16 cellular contexts compared by ENCODE assay signal in the genomic region with DNA sequence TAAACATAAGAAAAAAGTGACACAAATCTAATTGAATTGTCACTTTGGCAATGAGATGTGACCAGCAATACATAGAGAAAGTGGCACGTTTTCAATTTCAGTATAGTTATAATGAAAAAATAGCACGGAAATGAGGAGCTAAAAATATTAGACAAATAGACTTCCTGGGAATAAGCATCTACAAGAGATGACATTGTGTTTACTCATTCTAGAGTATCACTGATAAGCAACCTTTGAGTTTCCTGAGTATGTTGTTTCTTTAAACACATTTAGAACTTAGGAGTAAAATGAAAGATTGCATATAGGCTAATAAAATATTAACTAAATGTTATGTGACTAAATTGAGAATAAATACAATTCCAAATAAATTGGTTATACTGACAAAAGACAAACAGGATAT.
DNase-seq lines count a peak whose midpoint lies in the region; ATAC-seq, FAIRE-seq and TF ChIP-seq lines count a peak whose summit lies in the region.
"Had no signal": no experiment of that assay in that cellular context is flagged by ENCODE, and none has a peak within 500 bp of the region (broad histone marks: within the 10 kb centered on the region; RNA-seq: fewer than 3 reads in every experiment).

No MANE protein-coding gene starts in this region.

- H3K9me3 ChIP-seq in A549 = no peaks in the 10 kb centered on the region
- no peaks in the 10 kb centered on the region for H3K9me3 ChIP-seq in left lung
- H3K9me3 ChIP-seq: BLaER1 had no signal

- TF ChIP-seq EP300 in A549 (IDR thresholded peaks at IDR 0.05) = no peak

- no peak for TF ChIP-seq POLR2A in A549 (IDR thresholded peaks at IDR 0.05; ENCODE audit: low read length)

- ATAC-seq in A549 (no peak), left lung (peak; percentile 54), HG02798 (IDR thresholded peaks at IDR 0.05; ENCODE audit: poor library complexity, unreplicated experiment) (no peak)
- ATAC-seq: CD8-positive, alpha-beta T cell; HepG2 had no signal

- DNase-seq in A549 (ENCODE audit: low read depth in 1 of 2, low spot score in 1 of 2) = no peak
- DNase-seq in NCI-H226 = peak; percentile 19
- DNase-seq in bronchial epithelial cell (ENCODE audit: low read depth) = peak; percentile 50
- DNase-seq in left lung = no peak
- no peak for DNase-seq in cerebellum (ENCODE audit: low spot score)
- DNase-seq in urothelium cell line (ENCODE audit: low spot score) = no peak
- DNase-seq: Calu3; CD8-positive, alpha-beta T cell; H9 had no signal

- CTCF ChIA-PET in A549 (lab: Yijun Ruan, JAX) = no interaction called here

- intact Hi-C loops in left lung (cut with DNase I) = no loop called here

- H3K36me3 ChIP-seq in bronchial epithelial cell (ENCODE audit: control insufficient read depth, insufficient read depth, low read length) = no peaks in the 10 kb centered on the region
- no peaks in the 10 kb centered on the region for H3K36me3 ChIP-seq in left lung
- H3K36me3 ChIP-seq: BLaER1 had no signal

- FAIRE-seq in A549 (lab: Jason Lieb, UNC) (no peak), bronchial epithelial cell (lab: Jason Lieb, UNC) (no peak), urothelium cell line (lab: Jason Lieb, UNC) (no peak)
- FAIRE-seq: GM12891, GM19239, H1, HepG2 had no signal

- WGBS in A549 (ENCODE audit: missing lambda C conversion rate) = 4% methylated on average over 2 of the region's 2 CpGs

- H3K27me3 ChIP-seq in bronchial epithelial cell (ENCODE audit: control insufficient read depth, insufficient read depth, low read length) (no peaks in the 10 kb centered on the region), left lung (no peaks in the 10 kb centered on the region)
- H3K27me3 ChIP-seq: BLaER1 had no signal

- TF ChIP-seq CTCF in A549 (IDR thresholded peaks at IDR 0.05) (no peak), bronchial epithelial cell (IDR thresholded peaks at IDR 0.05; ENCODE audit: insufficient read depth, low read length, severe bottlenecking) (no peak), left lung (IDR thresholded peaks at IDR 0.05) (no peak)

- H3K4me2 ChIP-seq in A549 = 0 out of 3 replicates have a peak overlapping the region, but pooled peaks have one; percentile 9
- H3K4me2 ChIP-seq: BLaER1 had no signal

- TF ChIP-seq RAD21 in A549 (conservative IDR thresholded peaks at IDR 0.05 in 1 of 2, IDR thresholded peaks at IDR 0.05 in 1 of 2) = no peak

- no peak overlapping the region for H3K27ac ChIP-seq in A549
- no peak overlapping the region for H3K27ac ChIP-seq in left lung
- H3K27ac ChIP-seq: 22Rv1, BLaER1 had no signal

- H3K4me1 ChIP-seq in A549 = no peaks in the 10 kb centered on the region
- no peaks in the 10 kb centered on the region for H3K4me1 ChIP-seq in left lung
- H3K4me1 ChIP-seq: BLaER1 had no signal

- H3K4me3 ChIP-seq in A549 (no peak overlapping the region), bronchial epithelial cell (ENCODE audit: low read depth, low read length) (no peak overlapping the region), left lung (no peak overlapping the region)
- H3K4me3 ChIP-seq: BLaER1 had no signal

- POLR2A ChIA-PET in A549 (lab: Yijun Ruan, JAX) = no interaction called here

TF ChIP-seq in A549, 52 proteins besides CTCF, POLR2A, EP300 and RAD21:
- no peak for TF ChIP-seq HDAC2 (IDR thresholded peaks at IDR 0.05)
- no peak for TF ChIP-seq RFX5 (IDR thresholded peaks at IDR 0.05)
- TF ChIP-seq, protein P1, sequence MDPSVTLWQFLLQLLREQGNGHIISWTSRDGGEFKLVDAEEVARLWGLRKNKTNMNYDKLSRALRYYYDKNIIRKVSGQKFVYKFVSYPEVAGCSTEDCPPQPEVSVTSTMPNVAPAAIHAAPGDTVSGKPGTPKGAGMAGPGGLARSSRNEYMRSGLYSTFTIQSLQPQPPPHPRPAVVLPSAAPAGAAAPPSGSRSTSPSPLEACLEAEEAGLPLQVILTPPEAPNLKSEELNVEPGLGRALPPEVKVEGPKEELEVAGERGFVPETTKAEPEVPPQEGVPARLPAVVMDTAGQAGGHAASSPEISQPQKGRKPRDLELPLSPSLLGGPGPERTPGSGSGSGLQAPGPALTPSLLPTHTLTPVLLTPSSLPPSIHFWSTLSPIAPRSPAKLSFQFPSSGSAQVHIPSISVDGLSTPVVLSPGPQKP (IDR thresholded peaks at IDR 0.05; ENCODE audit: low read depth, low read length) = no peak
- TF ChIP-seq RNF2 (IDR thresholded peaks at IDR 0.05; ENCODE audit: borderline replicate concordance, low read depth) = no peak

Comparison
In these comparisons a context has a peak if more than half of its experiments do, and no peak if none do; other contexts are left out.
1. DNase-seq: peak in NCI-H226 (single experiment) and bronchial epithelial cell (single experiment); none in A549 (0 of 2), left lung (0 of 2), cerebellum (single experiment) and urothelium cell line (single experiment).